ENCODE assay signal across 7 cellular contexts in genomic region chr1:9910080-9910424, GRCh38.
DNase-seq lines count a peak whose midpoint lies in the region; ATAC-seq lines count a peak whose summit lies in the region.

CTNNBIP1 (minus strand) TSS chr1:9910269; CDS start chr1:9872064, 38,205 bp downstream.

- peak; percentile 98 for DNase-seq in NOMO-1 treated with dmso at 0.1 percent for 144 hours (lab: John Stamatoyannopoulos, UW; ENCODE audit: unreplicated experiment)
- no peak for DNase-seq in effector memory CD4-positive, alpha-beta T cell
- no peak for DNase-seq in NCI-H82 treated with DMSO at 0.1 percent for 48 hours (lab: John Stamatoyannopoulos, UW; ENCODE audit: unreplicated experiment)
- DNase-seq in midbrain (lab: John Stamatoyannopoulos, UW): no peak

- H3K27me3 ChIP-seq in effector memory CD4-positive, alpha-beta T cell (replicated peaks; ENCODE audit: control insufficient read depth, insufficient read depth, low read length, poor library complexity, severe bottlenecking): no peaks in the 10 kb centered on the region
- H3K27me3 ChIP-seq in muscle layer of colon (ENCODE audit: control insufficient read depth in 1 of 2, insufficient read depth in 2 of 2, low read length in 2 of 2): no peaks in the 10 kb centered on the region

- peak within 1 kb of the TSS; percentile 64 for H3K27ac ChIP-seq in effector memory CD4-positive, alpha-beta T cell (ENCODE audit: insufficient read depth, low read length, poor library complexity, severe bottlenecking)
- peak within 1 kb of the TSS; percentile 73 for H3K27ac ChIP-seq in muscle layer of colon (ENCODE audit: low read depth, low read length)

- peak within 1 kb of the TSS; percentile 72 for H3K4me3 ChIP-seq in effector memory CD4-positive, alpha-beta T cell (ENCODE audit: insufficient read depth, low read depth, low read length, poor library complexity, severe bottlenecking)
- H3K4me3 ChIP-seq in muscle layer of colon (ENCODE audit: low read depth in 1 of 2, low read length in 2 of 2): peak within 1 kb of the TSS; percentile 66 to 75

- peak within 1 kb of the TSS; percentile 84 for H3K9ac ChIP-seq in muscle layer of colon (ENCODE audit: low read length)

- H3K9me3 ChIP-seq in effector memory CD4-positive, alpha-beta T cell (ENCODE audit: control insufficient read depth, low read length): no peaks in the 10 kb centered on the region
- no peaks in the 10 kb centered on the region for H3K9me3 ChIP-seq in muscle layer of colon (ENCODE audit: low read length)

- no peaks in the 10 kb centered on the region for H3K36me3 ChIP-seq in effector memory CD4-positive, alpha-beta T cell (ENCODE audit: control insufficient read depth, insufficient read depth, low read length)
- no peaks in the 10 kb centered on the region for H3K36me3 ChIP-seq in muscle layer of colon (ENCODE audit: insufficient read depth, low read length)

- H3K4me1 ChIP-seq in effector memory CD4-positive, alpha-beta T cell (ENCODE audit: control insufficient read depth, insufficient read depth, low read length, poor library complexity, severe bottlenecking): peaks cover 11% of the 10 kb centered on the region
- H3K4me1 ChIP-seq in muscle layer of colon (ENCODE audit: insufficient read depth, low read length): peaks cover 9% of the 10 kb centered on the region

- peak; percentile 75 for ATAC-seq in GM18868 (IDR thresholded peaks at IDR 0.05; ENCODE audit: unreplicated experiment)
- ATAC-seq in HG02610 (IDR thresholded peaks at IDR 0.05; ENCODE audit: unreplicated experiment): peak; percentile 75
